In genomic region chr5:110441035-110441434, GRCh38 we compare ENCODE assay signal across 8 cellular contexts.
A peak's percentile ranks its signal among the peaks of the same experiment; 100 is the strongest.
DNase-seq lines count a peak whose midpoint lies in the region; ATAC-seq, FAIRE-seq and TF ChIP-seq lines count a peak whose summit lies in the region.

No MANE protein-coding gene starts in this region.

- H3K9me3 ChIP-seq in kidney (ENCODE audit: control insufficient read depth in 1 of 2, low read length in 2 of 2) = no peaks in the 10 kb centered on the region

- intact Hi-C loops in kidney (cut with DNase I) = no loop called here

- TF ChIP-seq POLR2A in GM12892 (IDR thresholded peaks at IDR 0.05; ENCODE audit: low read depth, low read length) = no peak

- FAIRE-seq in kidney (lab: Jason Lieb, UNC) = no peak
- FAIRE-seq in GM12892 (lab: Jason Lieb, UNC) = no peak

- no peaks in the 10 kb centered on the region for H3K4me1 ChIP-seq in kidney (ENCODE audit: control insufficient read depth in 1 of 2, insufficient read depth in 1 of 2, low read depth in 1 of 2, low read length in 2 of 2)

- TF ChIP-seq CTCF in AG10803 (conservative IDR thresholded peaks at IDR 0.05; ENCODE audit: low read length) = peak; percentile 64
- peak; percentile 35 for TF ChIP-seq CTCF in kidney (IDR thresholded peaks at IDR 0.05; ENCODE audit: borderline replicate concordance, extremely low read depth, insufficient read depth)

- no peak overlapping the region for H3K27ac ChIP-seq in kidney (ENCODE audit: low read depth in 2 of 2, low read length in 2 of 2)

- DNase-seq in AG10803 (ENCODE audit: low read depth) (peak; percentile 58), SW480 (ENCODE audit: low spot score) (peak; percentile 42), kidney (no peak), GM12892 (ENCODE audit: insufficient read length) (no peak), MV-4-11 (lab: John Stamatoyannopoulos, UW) (no peak)

- no peaks in the 10 kb centered on the region for H3K36me3 ChIP-seq in kidney (ENCODE audit: control insufficient read depth in 1 of 2, insufficient read depth in 2 of 2, low read length in 2 of 2)

- H3K4me3 ChIP-seq in AG10803 (ENCODE audit: low read length) (no peak overlapping the region), kidney (ENCODE audit: low read length in 2 of 2) (no peak overlapping the region)

- H3K9ac ChIP-seq in kidney (ENCODE audit: low read length in 2 of 2) = no peak overlapping the region

- peak; percentile 69 for ATAC-seq in GM18870 (IDR thresholded peaks at IDR 0.05; ENCODE audit: unreplicated experiment)
- peak; percentile 78 for ATAC-seq in HG03442 (IDR thresholded peaks at IDR 0.05; ENCODE audit: unreplicated experiment)
- ATAC-seq in HG02970 (IDR thresholded peaks at IDR 0.05; ENCODE audit: low FRiP score, unreplicated experiment) = no peak

Comparison
In these comparisons a context has a peak if more than half of its experiments do, and no peak if none do; other contexts are left out.
1. DNase-seq: peak in AG10803 (single experiment) and SW480 (single experiment); none in kidney (single experiment), GM12892 (single experiment) and MV-4-11 (single experiment).